ENCODE assay signal across 8 cellular contexts in the genomic region with DNA sequence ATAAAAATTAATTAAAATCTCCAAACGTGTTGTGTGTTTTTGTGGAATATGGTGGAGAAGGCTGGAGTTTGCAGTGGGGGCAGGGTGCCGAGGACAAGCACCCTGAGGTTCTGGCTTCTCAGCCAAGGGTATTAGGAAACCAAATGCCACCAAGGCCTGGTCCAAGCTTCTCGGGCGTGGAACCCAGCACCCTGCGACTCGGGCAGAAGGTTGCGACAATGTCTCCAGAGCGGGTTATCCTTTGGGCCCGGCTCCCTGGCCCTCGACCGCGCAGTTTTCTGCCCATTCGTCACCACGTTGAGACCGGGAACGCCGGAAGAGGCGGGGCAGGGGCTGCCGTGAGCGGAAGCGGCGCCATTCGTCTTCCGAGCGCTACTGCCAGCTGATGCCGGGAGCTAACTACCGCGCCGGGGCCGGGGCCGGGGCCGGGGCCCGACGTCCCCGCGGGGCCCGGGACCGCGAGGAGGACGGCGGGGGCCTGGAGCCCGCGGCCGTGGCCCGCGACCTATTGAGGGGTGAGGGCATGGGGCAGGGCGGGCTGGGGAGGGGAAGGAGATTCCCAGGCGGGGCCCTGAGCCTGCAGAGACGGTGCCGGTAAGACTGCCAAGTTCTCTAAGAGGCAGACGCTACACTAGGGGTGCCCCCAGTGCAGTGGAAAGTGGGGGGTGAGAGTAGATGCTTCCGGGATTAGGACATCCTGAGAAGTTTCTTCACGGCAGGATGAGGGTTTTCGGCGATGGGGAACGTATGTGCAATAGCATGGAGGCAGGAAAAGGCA. TPM values are rescaled to one million over a fixed set of nuclear protein-coding genes. Genes with fewer than 3 reads are reported as not detected.
A peak's percentile ranks its signal among the peaks of the same experiment; 100 is the strongest.
DNase-seq lines count a peak whose midpoint lies in the region; ATAC-seq, FAIRE-seq and TF ChIP-seq lines count a peak whose summit lies in the region.

TSS of gene RRP36 (plus strand) at position 354 of the 778 bp plus-strand sequence. CDS start at position 386, 32 bp downstream.

- H3K4me1 ChIP-seq in upper lobe of left lung = peaks cover 28 to 37% (median 29%) of the 10 kb centered on the region in 4 donors

- 1% methylated on average over 22 to 52 of the region's 56 CpGs for WGBS in upper lobe of left lung, 2 donors

- TF ChIP-seq EP300 in upper lobe of left lung (IDR thresholded peaks at IDR 0.05) = no peak

- H3K27ac ChIP-seq in upper lobe of left lung = peak within 1 kb of the TSS; percentile 85 to 90 (median 88)

- H3K9me3 Mint-ChIP-seq in progenitor cell of endocrine pancreas (ENCODE audit: low read depth) = no peaks in the 10 kb centered on the region

- peak; percentile 51; the same call in 1 of the 2 replicates for TF ChIP-seq POLR2A in H54 (IDR thresholded peaks at IDR 0.05; ENCODE audit: low read depth, low read length)
- peak in 2 of 4 donors; percentile 54 to 64 for TF ChIP-seq POLR2A in upper lobe of left lung (IDR thresholded peaks at IDR 0.05)

- no peaks in the 10 kb centered on the region for H3K27me3 ChIP-seq in upper lobe of left lung

- H3K9me3 ChIP-seq in upper lobe of left lung = no peaks in the 10 kb centered on the region

- H3K4me1 Mint-ChIP-seq in progenitor cell of endocrine pancreas (ENCODE audit: low read depth) = no peaks in the 10 kb centered on the region

- peak; percentile 71 for DNase-seq in DMS79 treated with DMSO at 0.1 percent for 48 hours (lab: John Stamatoyannopoulos, UW)
- peak; percentile 87 for DNase-seq in H54 (ENCODE audit: insufficient read length, low spot score)
- DNase-seq in NAMALWA (ENCODE audit: low spot score) = peak; percentile 68
- peak; percentile 62 for DNase-seq in amniotic epithelial cell (ENCODE audit: low read depth)
- DNase-seq in left cardiac atrium = peak; percentile 91
- DNase-seq in progenitor cell of endocrine pancreas (ENCODE audit: low spot score, unreplicated experiment) = peak; percentile 49
- DNase-seq in upper lobe of left lung = peak; percentile 80 to 95

- H3K36me3 ChIP-seq in upper lobe of left lung = peaks cover 26 to 56% (median 39%) of the 10 kb centered on the region in 4 donors

- no peak for FAIRE-seq in H54 (lab: Jason Lieb, UNC)

- peak within 1 kb of the TSS; percentile 68 to 100 (median 84) for H3K4me3 ChIP-seq in upper lobe of left lung

- peak within 1 kb of the TSS; percentile 98 for H3K4me3 Mint-ChIP-seq in progenitor cell of endocrine pancreas (ENCODE audit: low read depth)

- no peak for TF ChIP-seq CTCF in progenitor cell of endocrine pancreas (IDR thresholded peaks at IDR 0.05; ENCODE audit: unreplicated experiment)
- no peak for TF ChIP-seq CTCF in upper lobe of left lung (IDR thresholded peaks at IDR 0.05)

- peak within 1 kb of the TSS; percentile 95 for H3K27ac Mint-ChIP-seq in progenitor cell of endocrine pancreas

- intact Hi-C loops in T-helper 1 cell treated with Interleukin-12 subunit alpha and Interleukin-12 subunit beta and Interleukin-4 antibody, amounts not matched to agents 30 ng/mL and 1 ng/mL, for 36 hours (cut with micrococcal nuclease) = loop anchor here (1.0 kb wide), 5 partner anchors 8 to 120 kb away; partner anchors contain the start of genes CNPY3, CUL7, KLC4 and MEA1
- intact Hi-C loops in left cardiac atrium (cut with DNase I) = no loop called here

- peaks cover 14% of the 10 kb centered on the region for H3K36me3 Mint-ChIP-seq in progenitor cell of endocrine pancreas (ENCODE audit: insufficient read depth)

- H3K27me3 Mint-ChIP-seq in progenitor cell of endocrine pancreas = no peaks in the 10 kb centered on the region

- ATAC-seq in left cardiac atrium (peak; percentile 91 to 92), upper lobe of left lung (ENCODE audit: low FRiP score in 2 of 2) (peak; percentile 90 to 96)

RNA-seq across cellular contexts. Expression of gene RRP36, which starts in this region (rescaled TPM):
- 78.1 and 81.4 TPM in 2 replicates for total RNA-seq in T-helper 1 cell treated with Interleukin-12 subunit alpha and Interleukin-12 subunit beta and Interleukin-4 antibody, amounts not matched to agents 30 ng/mL and 1 ng/mL, for 36 hours
- total RNA-seq in left cardiac atrium (10 to 100 TPM; 24.7 to 37.0 TPM), progenitor cell of endocrine pancreas (60.6 and 62.4 TPM in 2 replicates), upper lobe of left lung (10 to 100 TPM; 32.0 to 77.2 (median 45.9) TPM)

Comparison
In these comparisons a context has a peak if more than half of its experiments do, and no peak if none do; other contexts are left out.
1. Peak in every context shown above with its lines: DNase-seq, ATAC-seq, H3K4me3 ChIP-seq and H3K27ac ChIP-seq.